In the genomic region with DNA sequence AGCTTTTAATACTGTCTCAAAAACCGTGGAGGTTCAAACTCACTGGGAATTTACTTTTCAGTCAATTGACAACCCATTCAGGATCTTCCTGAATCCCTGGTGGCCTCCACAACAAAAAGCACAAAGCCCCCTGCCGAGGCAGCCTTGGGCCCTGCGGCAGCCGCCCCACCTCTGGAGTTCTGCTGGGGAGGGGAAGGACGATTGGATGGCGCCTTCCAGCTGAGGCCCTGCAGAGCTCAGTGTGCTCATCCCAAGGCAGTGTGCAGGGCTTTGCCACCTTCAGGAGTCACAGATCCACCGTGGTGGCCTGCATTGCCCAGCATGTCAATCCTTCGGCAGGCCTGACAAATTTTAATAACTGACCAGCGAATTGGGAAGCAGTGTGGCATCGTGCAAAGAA, we compare ENCODE assay signal across 21 cellular contexts. TPM values are rescaled to one million over a fixed set of nuclear protein-coding genes. Genes with fewer than 3 reads are reported as not detected.
DNase-seq lines count a peak whose midpoint lies in the region; ATAC-seq and TF ChIP-seq lines count a peak whose summit lies in the region.
"Had no signal": no experiment of that assay in that cellular context is flagged by ENCODE, and none has a peak within 500 bp of the region (broad histone marks: within the 10 kb centered on the region; RNA-seq: fewer than 3 reads in every experiment).

No MANE protein-coding gene starts in this region.

- no peak overlapping the region for H2BK12ac ChIP-seq in neuronal stem cell (ENCODE audit: low read length)

- H2BK5ac ChIP-seq in neuronal stem cell (ENCODE audit: low read length), result no peak overlapping the region

- H3K27ac Mint-ChIP-seq in activated CD4-positive, alpha-beta memory T cell treated with anti-CD3 and anti-CD28 coated beads for 36 hours, result no peak overlapping the region
- H3K27ac Mint-ChIP-seq in natural killer cell treated with Interleukin-12 subunit alpha and Interleukin-12 subunit beta and Interleukin-15 and Interleukin-18, amount 100 ng/mL, for 72 hours, result no peak overlapping the region
- H3K27ac Mint-ChIP-seq: activated CD8-positive, alpha-beta memory T cell treated with anti-CD3 and anti-CD28 coated beads, Interleukin-2, amount 10 ng/mL, durations not matched to agents 7 days and 5 days; effector memory CD8-positive, alpha-beta T cell had no signal

- peak overlapping the region; percentile 37 for H2AK5ac ChIP-seq in neuronal stem cell (ENCODE audit: low read depth, low read length)

- ATAC-seq in Panc1, result peak; percentile 24; the same call in 1 of the 2 replicates
- no peak for ATAC-seq in natural killer cell treated with Interleukin-12 subunit alpha and Interleukin-12 subunit beta and Interleukin-15 and Interleukin-18, amount 100 ng/mL, for 72 hours
- ATAC-seq: activated CD8-positive, alpha-beta memory T cell treated with anti-CD3 and anti-CD28 coated beads, Interleukin-2, amount 10 ng/mL, durations not matched to agents 7 days and 5 days; effector memory CD8-positive, alpha-beta T cell; left colon; PC-3; stimulated activated naive CD8-positive, alpha-beta T cell treated with anti-CD3 and anti-CD28 coated beads, Interleukin-15, amount 100 ng/mL, for 72 hours had no signal

- intact Hi-C loops in Panc1 (cut with micrococcal nuclease; ENCODE audit: unreplicated experiment), result loop anchor here (10.0 kb wide), 1 partner anchor 74 kb away; a partner anchor contains a TSS
- intact Hi-C loops in thyroid gland (cut with DNase I), result loop anchor here (10.0 kb wide), 1 partner anchor 54 kb away; a partner anchor contains a TSS
- intact Hi-C loops in activated CD4-positive, alpha-beta memory T cell treated with anti-CD3 and anti-CD28 coated beads for 36 hours (cut with micrococcal nuclease), result loop anchor here (10.0 kb wide), 1 partner anchor 124 kb away; no protein-coding TSS in a partner anchor

- no peaks in the 10 kb centered on the region for H3K4me1 Mint-ChIP-seq in activated CD4-positive, alpha-beta memory T cell treated with anti-CD3 and anti-CD28 coated beads for 36 hours (ENCODE audit: low read depth)
- no peaks in the 10 kb centered on the region for H3K4me1 Mint-ChIP-seq in natural killer cell treated with Interleukin-12 subunit alpha and Interleukin-12 subunit beta and Interleukin-15 and Interleukin-18, amount 100 ng/mL, for 72 hours (ENCODE audit: low read depth in 2 of 2)
- H3K4me1 Mint-ChIP-seq: activated CD8-positive, alpha-beta memory T cell treated with anti-CD3 and anti-CD28 coated beads, Interleukin-2, amount 10 ng/mL, durations not matched to agents 7 days and 5 days; central memory CD8-positive, alpha-beta T cell had no signal

- H3K18ac ChIP-seq in neuronal stem cell (ENCODE audit: low read length), result peak overlapping the region; percentile 67

- H3K4me1 ChIP-seq in Panc1 (ENCODE audit: control insufficient read depth, insufficient read depth, low read length) (no peaks in the 10 kb centered on the region), hepatocyte (ENCODE audit: insufficient read depth) (peaks cover 42% of the 10 kb centered on the region), neuronal stem cell (ENCODE audit: control insufficient read depth in 2 of 2, insufficient read depth in 1 of 2, low read depth in 1 of 2, low read length in 2 of 2) (peaks cover 18 to 30% of the 10 kb centered on the region in 2 donors), thyroid gland (peaks cover 15 to 41% of the 10 kb centered on the region in 2 donors)

- CTCF ChIA-PET in Panc1 (lab: Charles Lee), result no interaction called here
- CTCF ChIA-PET in activated CD4-positive, alpha-beta memory T cell treated with anti-CD3 and anti-CD28 coated beads for 36 hours (lab: Charles Lee), result interaction anchor here (0.9 to 1.1 kb wide), 2 partner anchors 79 to 126 kb away, joined by 3 read pairs; a partner anchor contains a TSS

- POLR2A ChIA-PET in Panc1 (lab: Charles Lee), result interaction anchor here (0.6 kb wide), 1 partner anchor 18 kb away, joined by 3 read pairs; no protein-coding TSS in a partner anchor
- POLR2A ChIA-PET in activated CD4-positive, alpha-beta memory T cell treated with anti-CD3 and anti-CD28 coated beads for 36 hours (lab: Charles Lee), result no interaction called here

- TF ChIP-seq POLR2A in thyroid gland (IDR thresholded peaks at IDR 0.05), result no peak

- H3K4me3 ChIP-seq in H7 (ENCODE audit: insufficient read depth, low read depth, low read length), result peak overlapping the region; percentile 97
- H3K4me3 ChIP-seq in Panc1 (ENCODE audit: low read depth in 2 of 2, low read length in 2 of 2), result no peak overlapping the region
- H3K4me3 ChIP-seq in hepatocyte, result no peak overlapping the region
- H3K4me3 ChIP-seq in neuronal stem cell (ENCODE audit: low read length in 2 of 2), result no peak overlapping the region
- H3K4me3 ChIP-seq in thyroid gland (replicated peaks in 1 of 3), result no peak overlapping the region

- peaks cover 49% of the 10 kb centered on the region for H4K20me1 ChIP-seq in hepatocyte (ENCODE audit: insufficient read depth, poor library complexity, severe bottlenecking)

- no peak overlapping the region for H3K4ac ChIP-seq in neuronal stem cell (ENCODE audit: low read length)

- H2BK15ac ChIP-seq in neuronal stem cell (ENCODE audit: low read length), result no peak overlapping the region

- in situ Hi-C loops in Panc1 (cut with HindIII; ENCODE audit: low pct_unique_long_range_greater_than_20kb, low sequenced_read_pairs), result no loop called here

- peak overlapping the region; percentile 53 for H3K9ac ChIP-seq in neuronal stem cell (ENCODE audit: low read depth, low read length, poor library complexity)

- peaks cover 36% of the 10 kb centered on the region for H3K79me2 ChIP-seq in hepatocyte

- TF ChIP-seq CTCF in Panc1 (IDR thresholded peaks at IDR 0.05) (no peak), hepatocyte (IDR thresholded peaks at IDR 0.05; ENCODE audit: poor library complexity) (no peak), thyroid gland (IDR thresholded peaks at IDR 0.05) (no peak)

- DNase-seq in H7 (peak; percentile 87), Panc1 (ENCODE audit: low read depth, low spot score) (no peak), hepatocyte (ENCODE audit: low spot score) (no peak), neuronal stem cell (ENCODE audit: low spot score) (peak; percentile 42), thyroid gland (no peak), mucosa of gallbladder (ENCODE audit: low spot score) (no peak)
- no peak for DNase-seq in activated CD4-positive, alpha-beta memory T cell treated with anti-CD3 and anti-CD28 coated beads for 36 hours
- DNase-seq in natural killer cell treated with Interleukin-12 subunit alpha and Interleukin-12 subunit beta and Interleukin-15 and Interleukin-18, amount 100 ng/mL, for 72 hours (ENCODE audit: low spot score), result no peak
- DNase-seq: activated CD8-positive, alpha-beta memory T cell treated with anti-CD3 and anti-CD28 coated beads, Interleukin-2, amount 10 ng/mL, durations not matched to agents 7 days and 5 days; activated effector memory CD4-positive, alpha-beta T cell treated with Interleukin-2 at 50 U/mL for 16 hours; amniotic stem cell; DMS79 treated with DMSO at 0.1 percent for 48 hours; effector memory CD8-positive, alpha-beta T cell; NCI-H1694 treated with DMSO at 0.1 percent for 48 hours; NCI-H524 treated with DMSO at 0.1 percent for 48 hours; PC-3; stimulated activated CD4-positive, alpha-beta T cell treated with anti-CD3 and anti-CD28 coated beads, Interleukin-2, amount 100 ng/mL, for 24 hours; stimulated activated naive CD8-positive, alpha-beta T cell treated with anti-CD3 and anti-CD28 coated beads, Interleukin-15, amount 100 ng/mL, for 72 hours had no signal

- no peak overlapping the region for H2BK120ac ChIP-seq in neuronal stem cell (ENCODE audit: low read depth, low read length)

- H3K4me2 ChIP-seq in hepatocyte, result no peak overlapping the region
- peak overlapping the region; percentile 95 for H3K4me2 ChIP-seq in neuronal stem cell (ENCODE audit: insufficient read depth, low read length, poor library complexity, severe bottlenecking)

- H3K9me3 Mint-ChIP-seq in activated CD4-positive, alpha-beta memory T cell treated with anti-CD3 and anti-CD28 coated beads for 36 hours, result no peaks in the 10 kb centered on the region
- H3K9me3 Mint-ChIP-seq in natural killer cell treated with Interleukin-12 subunit alpha and Interleukin-12 subunit beta and Interleukin-15 and Interleukin-18, amount 100 ng/mL, for 72 hours, result no peaks in the 10 kb centered on the region
- H3K9me3 Mint-ChIP-seq: central memory CD8-positive, alpha-beta T cell; effector memory CD8-positive, alpha-beta T cell; mesothelial cell of epicardium; stimulated activated naive CD8-positive, alpha-beta T cell treated with anti-CD3 and anti-CD28 coated beads, Interleukin-15, amount 100 ng/mL, for 72 hours had no signal

- no peak overlapping the region for H3K4me3 Mint-ChIP-seq in activated CD4-positive, alpha-beta memory T cell treated with anti-CD3 and anti-CD28 coated beads for 36 hours
- no peak overlapping the region for H3K4me3 Mint-ChIP-seq in natural killer cell treated with Interleukin-12 subunit alpha and Interleukin-12 subunit beta and Interleukin-15 and Interleukin-18, amount 100 ng/mL, for 72 hours
- H3K4me3 Mint-ChIP-seq: activated CD8-positive, alpha-beta memory T cell treated with anti-CD3 and anti-CD28 coated beads, Interleukin-2, amount 10 ng/mL, durations not matched to agents 7 days and 5 days; central memory CD8-positive, alpha-beta T cell; effector memory CD8-positive, alpha-beta T cell; stimulated activated naive CD8-positive, alpha-beta T cell treated with anti-CD3 and anti-CD28 coated beads, Interleukin-15, amount 100 ng/mL, for 72 hours had no signal

- no peaks in the 10 kb centered on the region for H3K27me3 Mint-ChIP-seq in activated CD4-positive, alpha-beta memory T cell treated with anti-CD3 and anti-CD28 coated beads for 36 hours
- H3K27me3 Mint-ChIP-seq in natural killer cell treated with Interleukin-12 subunit alpha and Interleukin-12 subunit beta and Interleukin-15 and Interleukin-18, amount 100 ng/mL, for 72 hours, result no peaks in the 10 kb centered on the region
- H3K27me3 Mint-ChIP-seq: activated CD8-positive, alpha-beta memory T cell treated with anti-CD3 and anti-CD28 coated beads, Interleukin-2, amount 10 ng/mL, durations not matched to agents 7 days and 5 days; central memory CD8-positive, alpha-beta T cell; effector memory CD8-positive, alpha-beta T cell; stimulated activated naive CD8-positive, alpha-beta T cell treated with anti-CD3 and anti-CD28 coated beads, Interleukin-15, amount 100 ng/mL, for 72 hours had no signal

- H4K8ac ChIP-seq in neuronal stem cell (ENCODE audit: low read depth, low read length), result no peak overlapping the region

- H3K23ac ChIP-seq in neuronal stem cell (ENCODE audit: low read depth, low read length, poor library complexity), result peak overlapping the region; percentile 69

- H3K9me3 ChIP-seq in Panc1 (ENCODE audit: control insufficient read depth, insufficient read depth, low read depth, low read length) (no peaks in the 10 kb centered on the region), hepatocyte (ENCODE audit: low read depth) (no peaks in the 10 kb centered on the region), neuronal stem cell (replicated peaks in 1 of 2; ENCODE audit: control insufficient read depth in 2 of 2, insufficient read depth in 1 of 2, low read depth in 1 of 2, low read length in 2 of 2) (no peaks in the 10 kb centered on the region), thyroid gland (no peaks in the 10 kb centered on the region)

- H2AFZ ChIP-seq in hepatocyte, result no peak overlapping the region
- no peak overlapping the region for H2AFZ ChIP-seq in neuronal stem cell (ENCODE audit: low read length)

- WGBS in hepatocyte (ENCODE audit: low lambda C conversion rate, missing lambda C conversion rate), result 74% methylated on average over 10 of the region's 10 CpGs
- WGBS in neuronal stem cell (ENCODE audit: extremely low coverage in 2 of 2, insufficient read length in 2 of 2, insufficient replicate concordance in 1 of 2), 2 donors, result no CpG with 5 or more reads among the region's 10 CpGs
- 78 to 81% methylated on average over 10 of the region's 10 CpGs for WGBS in thyroid gland, 2 donors

- H3K36me3 Mint-ChIP-seq in activated CD4-positive, alpha-beta memory T cell treated with anti-CD3 and anti-CD28 coated beads for 36 hours, result peaks cover 2% of the 10 kb centered on the region
- no peaks in the 10 kb centered on the region for H3K36me3 Mint-ChIP-seq in natural killer cell treated with Interleukin-12 subunit alpha and Interleukin-12 subunit beta and Interleukin-15 and Interleukin-18, amount 100 ng/mL, for 72 hours

- H3K36me3 ChIP-seq in H7 (replicated peaks; ENCODE audit: control insufficient read depth, insufficient read depth, low read length) (peaks cover 2% of the 10 kb centered on the region; the same call in 1 of the 2 replicates), Panc1 (ENCODE audit: control insufficient read depth, insufficient read depth, low read length) (peaks cover 9% of the 10 kb centered on the region), hepatocyte (replicated peaks; ENCODE audit: insufficient read depth, low read depth) (no peaks in the 10 kb centered on the region), neuronal stem cell (replicated peaks in 1 of 2; ENCODE audit: control insufficient read depth in 2 of 2, insufficient read depth in 2 of 2, low read length in 2 of 2) (peaks cover 10 to 86% of the 10 kb centered on the region in 2 donors), thyroid gland (peaks cover 6 to 8% of the 10 kb centered on the region in 2 donors)

- no peak overlapping the region for H3K14ac ChIP-seq in neuronal stem cell (ENCODE audit: low read length)

- H3K79me1 ChIP-seq in neuronal stem cell (ENCODE audit: low read depth, low read length), result peaks cover 6% of the 10 kb centered on the region

- no peak overlapping the region for H4K91ac ChIP-seq in neuronal stem cell (ENCODE audit: low read depth, low read length, poor library complexity)

- no peak overlapping the region for H3K27ac ChIP-seq in Panc1 (ENCODE audit: low read length)
- H3K27ac ChIP-seq in hepatocyte, result peak overlapping the region; percentile 22
- H3K27ac ChIP-seq in neuronal stem cell (replicated peaks; ENCODE audit: low read length), result peak overlapping the region; percentile 69
- H3K27ac ChIP-seq in thyroid gland, result no peak overlapping the region

- H3K27me3 ChIP-seq in H7 (ENCODE audit: control insufficient read depth, insufficient read depth, low read length), result no peaks in the 10 kb centered on the region
- H3K27me3 ChIP-seq in Panc1 (ENCODE audit: control insufficient read depth, insufficient read depth, low read length), result no peaks in the 10 kb centered on the region
- no peaks in the 10 kb centered on the region for H3K27me3 ChIP-seq in hepatocyte
- no peaks in the 10 kb centered on the region for H3K27me3 ChIP-seq in neuronal stem cell (ENCODE audit: control insufficient read depth in 3 of 3, insufficient read depth in 3 of 3, low read depth in 1 of 3, low read length in 3 of 3)
- H3K27me3 ChIP-seq in thyroid gland, result no peaks in the 10 kb centered on the region

- H3K9me2 ChIP-seq in hepatocyte (replicated peaks; ENCODE audit: insufficient read depth), result no peaks in the 10 kb centered on the region

- no TSS peak for BruUV-seq in Panc1 (replicated peaks; lab: Mats Ljungman, UMichigan)

RNA-seq across cellular contexts. Expression of a gene that starts 7.4 kb away (rescaled TPM):
- total RNA-seq in H7 (2014; rRNA removed; shearing (Covaris generic)), result 27.2 and 34.3 TPM in 2 replicates
- 16.1 TPM for total RNA-seq in Panc1 (2021; ENCODE audit: unreplicated experiment)
- 14.6 TPM for polyA plus RNA-seq in Panc1 (2012; ENCODE audit: insufficient read length)
- total RNA-seq in hepatocyte, result 41.8 and 44.1 TPM in 2 replicates
- 12.3 and 14.7 TPM in 2 replicates for polyA plus RNA-seq in hepatocyte
- 30.6 TPM for polyA plus RNA-seq in neuronal stem cell (2013, experiment 1 of 2)
- 29.7 TPM for polyA plus RNA-seq in neuronal stem cell (2013, experiment 2 of 2)
- 10 to 100 TPM; 14.7 to 29.7 (median 18.6) TPM for total RNA-seq in thyroid gland
- 1 to 10 TPM; 1.3 to 1.5 TPM for total RNA-seq in activated CD4-positive, alpha-beta memory T cell treated with anti-CD3 and anti-CD28 coated beads for 36 hours
- 30.7 TPM for total RNA-seq in mucosa of gallbladder
- 1 to 10 TPM; 5.0 to 7.6 TPM for total RNA-seq in natural killer cell treated with Interleukin-12 subunit alpha and Interleukin-12 subunit beta and Interleukin-15 and Interleukin-18, amount 100 ng/mL, for 72 hours

RNA-seq across cellular contexts. Expression of a gene that starts 52.1 kb away (rescaled TPM):
- 106 and 107 TPM in 2 replicates for total RNA-seq in H7 (2014; rRNA removed; shearing (Covaris generic))
- total RNA-seq in Panc1 (2021; ENCODE audit: unreplicated experiment) (59.1 TPM), hepatocyte (24.0 and 25.2 TPM in 2 replicates), thyroid gland (10 to 100 TPM in 2 of 4 donors, 1 to 10 TPM in 2; 7.4 to 12.6 (median 10.3) TPM), mucosa of gallbladder (19.6 TPM)
- polyA plus RNA-seq in Panc1 (2012; ENCODE audit: insufficient read length), result 69.5 TPM
- polyA plus RNA-seq in hepatocyte, result 5.4 and 9.9 TPM in 2 replicates
- 75.8 TPM for polyA plus RNA-seq in neuronal stem cell (2013, experiment 1 of 2)
- 74.3 TPM for polyA plus RNA-seq in neuronal stem cell (2013, experiment 2 of 2)
- 10 to 100 TPM; 27.9 to 29.3 TPM for total RNA-seq in activated CD4-positive, alpha-beta memory T cell treated with anti-CD3 and anti-CD28 coated beads for 36 hours
- 10 to 100 TPM; 34.3 to 65.1 TPM for total RNA-seq in natural killer cell treated with Interleukin-12 subunit alpha and Interleukin-12 subunit beta and Interleukin-15 and Interleukin-18, amount 100 ng/mL, for 72 hours

Comparison
In these comparisons a context has a peak if more than half of its experiments do, and no peak if none do; other contexts are left out.
1. DNase-seq: peak in H7 (single experiment) and neuronal stem cell (single experiment); none in Panc1 (single experiment), hepatocyte (single experiment), thyroid gland (0 of 2), activated CD4-positive, alpha-beta memory T cell treated with anti-CD3 and anti-CD28 coated beads for 36 hours (single experiment), mucosa of gallbladder (single experiment) and natural killer cell treated with Interleukin-12 subunit alpha and Interleukin-12 subunit beta and Interleukin-15 and Interleukin-18, amount 100 ng/mL, for 72 hours (single experiment).
2. H3K27ac ChIP-seq: peak in hepatocyte (single experiment) and neuronal stem cell (single experiment); none in Panc1 (single experiment) and thyroid gland (0 of 3).